8 cellular contexts compared by ENCODE assay signal in the genomic region with DNA sequence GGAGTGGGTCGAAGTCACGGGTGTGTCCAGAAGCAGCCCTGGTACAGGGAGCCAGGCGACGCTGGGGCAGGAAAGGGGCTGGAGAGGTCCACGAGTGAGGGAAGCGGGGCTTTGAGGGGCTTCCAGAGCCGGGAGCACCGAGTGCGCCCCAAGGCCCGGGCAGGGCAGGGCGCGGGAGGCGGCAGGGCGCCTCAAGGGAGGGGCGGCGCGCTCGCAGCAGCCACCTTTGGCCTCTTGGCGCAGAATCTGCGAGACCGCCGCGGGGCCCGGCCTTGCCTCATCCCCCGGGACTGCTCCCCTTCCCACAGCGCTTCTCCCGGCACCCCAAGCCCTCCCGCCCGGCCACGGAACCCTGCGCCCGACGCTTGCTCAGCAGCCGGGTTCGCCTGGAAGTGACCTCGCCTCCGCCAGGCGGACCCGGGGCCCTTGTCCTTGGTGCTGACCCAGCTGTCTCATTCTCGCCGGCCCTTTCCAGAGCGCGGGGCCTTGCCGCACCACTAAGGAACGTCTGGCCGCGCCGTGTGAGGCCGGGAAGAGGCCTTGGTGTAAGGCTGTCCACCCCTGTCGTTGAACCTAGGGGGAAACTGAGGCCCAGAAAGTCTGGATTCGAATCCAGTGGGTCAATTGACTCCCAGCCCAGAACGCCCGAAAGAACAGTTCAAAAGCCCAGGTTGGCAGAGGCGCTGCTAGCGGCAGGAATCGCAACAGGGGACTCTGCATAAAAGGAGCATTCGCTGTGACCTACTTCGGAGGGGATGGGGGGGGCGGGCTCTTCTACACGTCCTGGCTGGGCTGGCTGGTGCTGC. TPM values are rescaled to one million over a fixed set of nuclear protein-coding genes. Genes with fewer than 3 reads are reported as not detected.
DNase-seq lines count a peak whose midpoint lies in the region; ATAC-seq and TF ChIP-seq lines count a peak whose summit lies in the region.

No MANE protein-coding gene starts in this region.

- H3K36me3 ChIP-seq in gastroesophageal sphincter = no peaks in the 10 kb centered on the region

- ATAC-seq in HG02798 (IDR thresholded peaks at IDR 0.05; ENCODE audit: poor library complexity, unreplicated experiment) (peak; percentile 23), gastroesophageal sphincter (peak; percentile 61)

- H3K9me3 ChIP-seq in gastroesophageal sphincter = no peaks in the 10 kb centered on the region

- TF ChIP-seq CTCF in gastroesophageal sphincter (IDR thresholded peaks at IDR 0.05) = peak in 1 of 4 experiments; percentile 8

- WGBS in gastroesophageal sphincter (ENCODE audit: low coverage in 1 of 2), 2 donors = 0% methylated on average over 4 of the region's 60 CpGs; no CpG with 5 or more reads in 1 of the 2 donors

- H3K27ac ChIP-seq in gastroesophageal sphincter = no peak overlapping the region

- DNase-seq in activated gamma-delta T cell treated with Interleukin-2 at 50 U/mL for 16 hours (peak; percentile 9), activated gamma-delta T cell (lab: John Stamatoyannopoulos, UW) (no peak), NCI-H510A (lab: John Stamatoyannopoulos, UW) (peak; percentile 75), occipital lobe (lab: John Stamatoyannopoulos, UW) (peak; percentile 16), NCI-H1694 (lab: John Stamatoyannopoulos, UW) (no peak)
- DNase-seq in activated naive CD4-positive, alpha-beta T cell treated with anti-CD3 and anti-CD28 coated beads, Interleukin-2, amount 50 U/mL, for 16 hours = peak; percentile 33

- TF ChIP-seq EP300 in gastroesophageal sphincter (IDR thresholded peaks at IDR 0.05) = no peak

- H3K4me3 ChIP-seq in gastroesophageal sphincter = peak overlapping the region in 1 of 2 donors; percentile 47

- peaks cover 100% of the 10 kb centered on the region for H3K27me3 ChIP-seq in gastroesophageal sphincter

- peaks cover 0 to 24% (median 13%) of the 10 kb centered on the region in 3 donors for H3K4me1 ChIP-seq in gastroesophageal sphincter

- no peak for TF ChIP-seq POLR2A in gastroesophageal sphincter (IDR thresholded peaks at IDR 0.05)

RNA-seq across cellular contexts. Expression of a gene that starts 0.6 kb away (rescaled TPM):
- total RNA-seq in gastroesophageal sphincter = 10 to 100 TPM in 1 of 4 donors, 1 to 10 TPM in 2, under 1 TPM in 1; 0.31 to 13.3 (median 6.3) TPM
- 86.7 TPM for total RNA-seq in occipital lobe

Comparison
In these comparisons a context has a peak if more than half of its experiments do, and no peak if none do; other contexts are left out.
1. DNase-seq: peak in activated gamma-delta T cell treated with Interleukin-2 at 50 U/mL for 16 hours (single experiment), NCI-H510A (single experiment), activated naive CD4-positive, alpha-beta T cell treated with anti-CD3 and anti-CD28 coated beads, Interleukin-2, amount 50 U/mL, for 16 hours (single experiment) and occipital lobe (single experiment); none in activated gamma-delta T cell (single experiment) and NCI-H1694 (single experiment).